8 cellular contexts compared by ENCODE assay signal in the genomic region with DNA sequence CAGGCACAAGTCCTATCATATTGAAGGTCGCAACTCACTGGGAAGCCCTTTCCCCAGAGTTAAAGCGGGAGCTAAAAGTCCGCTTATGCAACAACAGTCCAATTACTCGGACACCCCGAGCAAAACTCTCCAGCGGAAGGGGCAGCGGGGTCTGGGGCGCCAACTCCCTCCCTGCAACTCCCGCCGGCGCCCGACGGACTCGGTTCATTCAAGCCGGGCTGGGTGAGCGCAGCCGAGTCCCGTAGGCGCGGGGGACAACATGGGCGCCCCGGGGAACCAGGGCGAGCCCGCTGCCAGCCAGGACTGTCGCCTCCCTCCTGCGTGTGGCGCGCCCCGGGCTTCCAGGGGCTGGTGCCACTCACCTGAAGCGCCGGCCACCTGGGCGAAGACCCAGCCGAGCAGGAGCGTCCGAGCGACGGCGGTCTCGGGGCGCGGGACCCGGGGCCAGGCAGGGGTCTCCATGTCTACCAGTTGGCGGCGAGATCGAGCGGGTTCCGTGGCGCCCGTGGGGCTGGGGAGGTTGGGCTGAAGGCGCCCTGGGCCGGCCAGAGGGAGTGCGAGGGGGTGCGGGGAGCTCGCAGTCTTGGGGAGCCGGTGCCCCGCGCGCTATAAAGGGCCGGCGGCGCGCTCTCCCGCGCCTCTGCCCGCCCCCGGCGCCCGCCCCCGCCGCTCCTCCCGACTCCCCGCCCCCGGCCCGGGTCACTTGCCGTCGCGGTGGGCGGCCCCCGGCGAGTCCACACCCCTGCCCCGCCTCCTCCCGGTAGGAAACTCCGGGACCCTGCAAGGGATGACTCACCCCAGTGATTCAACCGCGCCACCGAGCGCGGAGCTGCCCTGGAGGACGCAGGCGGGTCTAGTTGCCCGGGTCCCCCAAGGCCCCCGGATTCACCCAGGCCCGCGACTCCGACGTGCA. TPM values are rescaled to one million over a fixed set of nuclear protein-coding genes. Genes with fewer than 3 reads are reported as not detected.
DNase-seq lines count a peak whose midpoint lies in the region; ATAC-seq and TF ChIP-seq lines count a peak whose summit lies in the region.

A gene (minus strand): TSS at position 585 of the 913 bp plus-strand sequence. CDS start 123 bp downstream, at position 462.

- peak within 1 kb of the TSS; percentile 75 to 92 (median 88) for H3K27ac ChIP-seq in Peyer's patch
- no peak within 1 kb of the TSS for H3K27ac ChIP-seq in neural progenitor cell
- peak within 1 kb of the TSS; percentile 56 for H3K27ac ChIP-seq in stomach smooth muscle (ENCODE audit: low read length)

- H3K9ac ChIP-seq in neural progenitor cell (no peak within 1 kb of the TSS), stomach smooth muscle (ENCODE audit: low read length in 2 of 2) (peak within 1 kb of the TSS; percentile 60 to 62)

- no peaks in the 10 kb centered on the region for H4K20me1 ChIP-seq in neural progenitor cell (ENCODE audit: low read depth)

- H3K4me2 ChIP-seq in neural progenitor cell = peak within 1 kb of the TSS; percentile 86

- TF ChIP-seq POLR2A in Peyer's patch (IDR thresholded peaks at IDR 0.05) = peak; percentile 75 to 91

- H3K4me3 Mint-ChIP-seq in neural progenitor cell = peak within 1 kb of the TSS; percentile 92

- peak in 1 of 6 experiments; percentile 22 for TF ChIP-seq CTCF in Peyer's patch (IDR thresholded peaks at IDR 0.05)
- TF ChIP-seq CTCF in neural progenitor cell (IDR thresholded peaks at IDR 0.05) = peak; percentile 20

- peak within 1 kb of the TSS; percentile 70 for H3K27ac Mint-ChIP-seq in neural progenitor cell

- peaks cover 42% of the 10 kb centered on the region for H3K4me1 Mint-ChIP-seq in neural progenitor cell

- H3K27me3 ChIP-seq in Peyer's patch = no peaks in the 10 kb centered on the region
- H3K27me3 ChIP-seq in neural progenitor cell = peaks cover 59% of the 10 kb centered on the region
- H3K27me3 ChIP-seq in stomach smooth muscle (ENCODE audit: control insufficient read depth in 1 of 2, insufficient read depth in 2 of 2, low read length in 2 of 2) = peaks cover 0 to 22% of the 10 kb centered on the region in 2 donors

- peaks cover 12% of the 10 kb centered on the region for H3K27me3 Mint-ChIP-seq in neural progenitor cell (ENCODE audit: insufficient read depth, low read depth)

- DNase-seq in Ammon's horn (ENCODE audit: low spot score) = peak; percentile 73
- DNase-seq in Peyer's patch = peak; percentile 43 to 96 (median 95)
- DNase-seq in activated gamma-delta T cell treated with anti-CD3 and anti-CD28 coated beads, Interleukin-2, amount 50 U/mL, for 16 hours (ENCODE audit: low read depth) = peak; percentile 51
- peak; percentile 25 for DNase-seq in foreskin melanocyte
- DNase-seq in neural progenitor cell (ENCODE audit: low spot score) = peak; percentile 86

- H3K4me3 ChIP-seq in Peyer's patch = peak within 1 kb of the TSS; percentile 48 to 85 (median 70)
- peak within 1 kb of the TSS; percentile 84 for H3K4me3 ChIP-seq in neural progenitor cell
- peak within 1 kb of the TSS; percentile 64 to 78 for H3K4me3 ChIP-seq in stomach smooth muscle (ENCODE audit: low read length in 2 of 2)

- H3K36me3 ChIP-seq in Peyer's patch (no peaks in the 10 kb centered on the region), neural progenitor cell (no peaks in the 10 kb centered on the region), stomach smooth muscle (ENCODE audit: control insufficient read depth in 2 of 2, insufficient read depth in 2 of 2, low read length in 2 of 2) (no peaks in the 10 kb centered on the region)

- peak within 1 kb of the TSS; percentile 96 for H2AFZ ChIP-seq in neural progenitor cell (replicated peaks)

- H3K4me1 ChIP-seq in Peyer's patch (peaks cover 0 to 11% (median 5%) of the 10 kb centered on the region in 4 donors), neural progenitor cell (no peaks in the 10 kb centered on the region), stomach smooth muscle (ENCODE audit: control insufficient read depth, insufficient read depth, low read length) (peaks cover 11% of the 10 kb centered on the region)

- H3F3A ChIP-seq in neural progenitor cell (ENCODE audit: low read depth) = peaks cover 14% of the 10 kb centered on the region

- no peaks in the 10 kb centered on the region for H3K9me3 Mint-ChIP-seq in neural progenitor cell

- H3K9me3 ChIP-seq in Peyer's patch = no peaks in the 10 kb centered on the region
- H3K9me3 ChIP-seq in neural progenitor cell (ENCODE audit: low read depth) = no peaks in the 10 kb centered on the region
- no peaks in the 10 kb centered on the region for H3K9me3 ChIP-seq in stomach smooth muscle (ENCODE audit: control insufficient read depth in 2 of 2, low read length in 2 of 2)

- peaks cover 10% of the 10 kb centered on the region for H3K36me3 Mint-ChIP-seq in neural progenitor cell

- H3K79me2 ChIP-seq in neural progenitor cell (ENCODE audit: low read depth) = no peaks in the 10 kb centered on the region

- ATAC-seq in GM19035 (IDR thresholded peaks at IDR 0.05; ENCODE audit: unreplicated experiment) (peak; percentile 80), HG03460 (IDR thresholded peaks at IDR 0.05; ENCODE audit: unreplicated experiment) (peak; percentile 71)

RNA-seq across cellular contexts. Expression of the gene that starts here (rescaled TPM):
- 100 to 1,000 TPM in 3 of 4 donors, 10 to 100 TPM in 1; 76.9 to 445 (median 137) TPM for total RNA-seq in Peyer's patch
- total RNA-seq in neural progenitor cell (ENCODE audit: low replicate concordance) = 2.3 and 6.4 TPM in 2 replicates

Comparison
In these comparisons a context has a peak if more than half of its experiments do, and no peak if none do; other contexts are left out.
1. RNA of the gene that starts here (total RNA-seq): 76.9 to 445 TPM in Peyer's patch; 2.3 to 6.4 TPM in neural progenitor cell; every median in the first group is over 10 times any median in the second.
2. DNase-seq: peak in every context shown above with its lines; median percentile 95 in Peyer's patch; 86 in neural progenitor cell; 73 in Ammon's horn; 51 in activated gamma-delta T cell treated with anti-CD3 and anti-CD28 coated beads, Interleukin-2, amount 50 U/mL, for 16 hours; 25 in foreskin melanocyte.
3. Peak in every context shown above with its lines, with median percentiles within 50 percentile points of each other: H3K4me3 ChIP-seq.